9 cellular contexts compared by ENCODE assay signal in genomic region chr6:27630727-27631613, GRCh38.
DNase-seq lines count a peak whose midpoint lies in the region; ATAC-seq, FAIRE-seq and TF ChIP-seq lines count a peak whose summit lies in the region.
"Had no signal": no experiment of that assay in that cellular context is flagged by ENCODE, and none has a peak within 500 bp of the region (broad histone marks: within the 10 kb centered on the region; RNA-seq: fewer than 3 reads in every experiment).

No MANE protein-coding gene starts in this region.

- peaks cover 63% of the 10 kb centered on the region for H3K27me3 Mint-ChIP-seq in activated CD8-positive, alpha-beta T cell treated with anti-CD3 and anti-CD28 coated beads for 36 hours

- CTCF ChIA-PET in GM10248 (lab: Yijun Ruan, JAX) = interaction anchor here (0.8 to 2.7 kb wide), 4 partner anchors 13 to 531 kb away, joined by 3 to 12 read pairs (median 7); no protein-coding TSS in a partner anchor
- CTCF ChIA-PET in activated CD8-positive, alpha-beta T cell treated with anti-CD3 and anti-CD28 coated beads for 36 hours (lab: Charles Lee) = interaction anchor here (1.0 to 2.6 kb wide), 5 partner anchors 12 to 265 kb away, joined by 3 to 10 read pairs (median 4); no protein-coding TSS in a partner anchor

- peaks cover 12% of the 10 kb centered on the region for H3K4me1 Mint-ChIP-seq in activated CD8-positive, alpha-beta T cell treated with anti-CD3 and anti-CD28 coated beads for 36 hours (ENCODE audit: low read depth)

- no peak for FAIRE-seq in kidney (lab: Jason Lieb, UNC)

- TF ChIP-seq CTCF in GM10248 (IDR thresholded peaks at IDR 0.05; ENCODE audit: control extremely low read depth, extremely low read depth, low read depth, missing control alignments) = no peak
- no peak for TF ChIP-seq CTCF in activated CD8-positive, alpha-beta T cell treated with anti-CD3 and anti-CD28 coated beads for 36 hours (IDR thresholded peaks at IDR 0.05)
- TF ChIP-seq CTCF in kidney (IDR thresholded peaks at IDR 0.05; ENCODE audit: borderline replicate concordance, extremely low read depth, insufficient read depth) = no peak

- intact Hi-C loops in activated CD8-positive, alpha-beta T cell treated with anti-CD3 and anti-CD28 coated beads for 36 hours (cut with micrococcal nuclease) = no loop called here
- intact Hi-C loops in kidney (cut with DNase I) = no loop called here

- no peaks in the 10 kb centered on the region for H3K36me3 ChIP-seq in kidney (ENCODE audit: control insufficient read depth in 1 of 2, insufficient read depth in 2 of 2, low read length in 2 of 2)
- H3K36me3 ChIP-seq: upper lobe of left lung had no signal

- POLR2A ChIA-PET in GM10248 (lab: Yijun Ruan, JAX) = no interaction called here
- POLR2A ChIA-PET in activated CD8-positive, alpha-beta T cell treated with anti-CD3 and anti-CD28 coated beads for 36 hours (lab: Charles Lee) = interaction anchor here (0.5 to 1.1 kb wide), 5 partner anchors 11 to 179 kb away, joined by 3 read pairs; a partner anchor contains a TSS

- no peaks in the 10 kb centered on the region for H3K4me1 ChIP-seq in kidney (ENCODE audit: control insufficient read depth in 1 of 2, insufficient read depth in 1 of 2, low read depth in 1 of 2, low read length in 2 of 2)

- H3K9me3 Mint-ChIP-seq in activated CD8-positive, alpha-beta T cell treated with anti-CD3 and anti-CD28 coated beads for 36 hours = peaks cover 6% of the 10 kb centered on the region

- H3K27ac ChIP-seq in kidney (ENCODE audit: low read depth in 2 of 2, low read length in 2 of 2) = no peak overlapping the region
- H3K27ac ChIP-seq: upper lobe of left lung had no signal

- H3K4me3 ChIP-seq in kidney (ENCODE audit: low read length in 2 of 2) = no peak overlapping the region

- H3K27ac Mint-ChIP-seq in activated CD8-positive, alpha-beta T cell treated with anti-CD3 and anti-CD28 coated beads for 36 hours = peak overlapping the region; percentile 57

- peak; percentile 86 for ATAC-seq in activated CD8-positive, alpha-beta T cell treated with anti-CD3 and anti-CD28 coated beads for 36 hours
- ATAC-seq in HG03097 (IDR thresholded peaks at IDR 0.05; ENCODE audit: low FRiP score, unreplicated experiment) = no peak
- no peak for ATAC-seq in HG03139 (IDR thresholded peaks at IDR 0.05; ENCODE audit: unreplicated experiment)

- H3K9ac ChIP-seq in kidney (ENCODE audit: low read length in 2 of 2) = no peak overlapping the region

- H3K9me3 ChIP-seq in kidney (ENCODE audit: control insufficient read depth in 1 of 2, low read length in 2 of 2) = peaks cover 3 to 4% of the 10 kb centered on the region in 2 donors
- H3K9me3 ChIP-seq: upper lobe of left lung had no signal

- peaks cover 2% of the 10 kb centered on the region for H3K36me3 Mint-ChIP-seq in activated CD8-positive, alpha-beta T cell treated with anti-CD3 and anti-CD28 coated beads for 36 hours (ENCODE audit: low read depth)

- H3K4me3 Mint-ChIP-seq in activated CD8-positive, alpha-beta T cell treated with anti-CD3 and anti-CD28 coated beads for 36 hours = peak overlapping the region; percentile 85

- DNase-seq in GM10248 (ENCODE audit: extremely low spot score) = peak; percentile 60
- peak; percentile 27 for DNase-seq in LoVo (ENCODE audit: low spot score)
- DNase-seq in activated CD8-positive, alpha-beta T cell treated with anti-CD3 and anti-CD28 coated beads for 36 hours = peak; percentile 84
- DNase-seq in fibroblast of peridontal ligament (ENCODE audit: extremely low read depth) = peak; percentile 11
- peak; percentile 92 for DNase-seq in retina
- no peak for DNase-seq in kidney
